Comparison of ENCODE assay signal across 38 cellular contexts in the genomic region with DNA sequence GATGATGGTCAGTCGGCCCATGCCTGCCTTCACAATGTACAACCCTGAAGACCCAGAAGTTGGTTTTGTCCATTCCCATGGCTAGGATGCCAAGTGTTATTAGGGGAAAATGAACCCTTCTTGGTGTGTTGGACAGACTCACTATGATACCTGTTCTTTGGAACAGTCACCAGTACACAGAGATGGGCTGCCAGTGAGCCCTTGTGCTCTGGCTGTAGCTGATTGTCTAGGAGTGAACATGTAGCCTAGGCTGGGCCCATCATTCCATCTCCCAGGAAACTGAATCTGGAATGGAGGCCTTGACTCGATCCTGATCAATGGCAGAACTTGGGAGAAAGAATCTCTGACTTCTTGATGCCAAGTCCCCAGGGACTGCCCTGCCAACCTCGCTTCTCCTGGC.
"Had no signal": no experiment of that assay in that cellular context is flagged by ENCODE, and none has a peak within 500 bp of the region (broad histone marks: within the 10 kb centered on the region; RNA-seq: fewer than 3 reads in every experiment).

No MANE protein-coding gene starts in this region.

- DNase-seq: activated B cell treated with CpG ODN at 0.5 μM for 24 hours; activated CD4-positive, alpha-beta memory T cell treated with anti-CD3 and anti-CD28 coated beads for 36 hours; activated CD4-positive, alpha-beta T cell treated with anti-CD3 and anti-CD28 coated beads for 4 hours; activated CD4-positive, alpha-beta T cell treated with anti-CD3 and anti-CD28 coated beads, Interleukin-2, amount 10 ng/mL, durations not matched to agents 24 days and 14 days; activated CD4-positive, alpha-beta T cell treated with anti-CD3 and anti-CD28 coated beads, Interleukin-2, amount 50 U/mL, for 1 hour; activated CD4-positive, alpha-beta T cell treated with anti-CD3 and anti-CD28 coated beads, Interleukin-2, amount 50 U/mL, for 4 hours; activated CD4-positive, CD25-positive, alpha-beta regulatory T cell treated with anti-CD3 and anti-CD28 coated beads, Interleukin-2, amount 50 U/mL, for 72 hours; activated CD8-positive, alpha-beta memory T cell treated with anti-CD3 and anti-CD28 coated beads, Interleukin-2, amount 50 U/mL, for 4 hours; activated CD8-positive, alpha-beta T cell treated with anti-CD3 and anti-CD28 coated beads for 36 hours; activated effector memory CD4-positive, alpha-beta T cell treated with anti-CD3 and anti-CD28 coated beads, Interleukin-2, amount 50 U/mL, for 16 hours; activated gamma-delta T cell treated with Interleukin-2 at 50 U/mL for 16 hours; activated naive CD4-positive, alpha-beta T cell; activated naive CD4-positive, alpha-beta T cell treated with anti-CD3 and anti-CD28 coated beads for 36 hours; activated naive CD4-positive, alpha-beta T cell treated with anti-CD3 and anti-CD28 coated beads, Interleukin-2, amount 50 U/mL, for 16 hours; activated naive CD8-positive, alpha-beta T cell treated with anti-CD3 and anti-CD28 coated beads for 36 hours; activated T-cell treated with anti-CD3 and anti-CD28 coated beads for 4 hours; activated T-cell treated with anti-CD3 and anti-CD28 coated beads, Interleukin-2, amount 50 U/mL, for 1 hour; activated T-cell treated with anti-CD3 and anti-CD28 coated beads, Interleukin-2, amount 50 U/mL, for 4 hours; activated T-cell treated with anti-CD3 and anti-CD28 coated beads, Interleukin-2, amount 50 U/mL, for 72 hours; adrenal gland; amniotic stem cell; caudate nucleus; cerebellar nuclear complex; T-helper 1 cell; T-helper 2 cell; T-helper 9 cell had no signal

- H3K36me3 Mint-ChIP-seq: activated CD4-positive, alpha-beta memory T cell treated with anti-CD3 and anti-CD28 coated beads for 36 hours; activated naive CD4-positive, alpha-beta T cell treated with anti-CD3 and anti-CD28 coated beads, Interleukin-2, amount 50 U/mL, for 72 hours; activated naive CD8-positive, alpha-beta T cell treated with anti-CD3 and anti-CD28 coated beads for 36 hours; brain had no signal

- FAIRE-seq: bronchial epithelial cell, TTC549 had no signal

- H3K36me3 ChIP-seq: adrenal gland, ascending aorta, cardiac muscle cell had no signal

- H3K9me3 ChIP-seq: adrenal gland, ascending aorta had no signal

- H3K27ac ChIP-seq: adrenal gland, ascending aorta, cardiac muscle cell, VCaP had no signal

- ATAC-seq: activated CD8-positive, alpha-beta T cell treated with anti-CD3 and anti-CD28 coated beads for 36 hours; activated naive CD4-positive, alpha-beta T cell treated with anti-CD3 and anti-CD28 coated beads, Interleukin-2, amount 50 U/mL, for 72 hours; activated T-cell treated with anti-CD3 and anti-CD28 coated beads, Interleukin-2, amount 50 U/mL, for 4 hours; activated T-cell treated with anti-CD3 and anti-CD28 coated beads, Interleukin-2, amount 50 U/mL, for 72 hours; activated T-helper 17 cell treated with anti-CD3 and anti-CD28 coated beads, Interleukin-2, amount 50 U/mL, for 72 hours had no signal

- H3K4me3 ChIP-seq: adrenal gland, ascending aorta, cardiac muscle cell had no signal

- H3K4me3 Mint-ChIP-seq: activated B cell treated with CpG ODN at 0.5 μM for 24 hours; activated CD4-positive, alpha-beta memory T cell treated with anti-CD3 and anti-CD28 coated beads for 36 hours; activated CD4-positive, alpha-beta T cell treated with anti-CD3 and anti-CD28 coated beads, Interleukin-2, amount 10 ng/mL, durations not matched to agents 24 days and 14 days; activated CD8-positive, alpha-beta T cell treated with anti-CD3 and anti-CD28 coated beads for 36 hours; activated naive CD4-positive, alpha-beta T cell treated with anti-CD3 and anti-CD28 coated beads for 36 hours; activated naive CD8-positive, alpha-beta T cell treated with anti-CD3 and anti-CD28 coated beads for 36 hours; activated T-cell treated with anti-CD3 and anti-CD28 coated beads, Interleukin-2, amount 50 U/mL, for 4 hours; activated T-cell treated with anti-CD3 and anti-CD28 coated beads, Interleukin-2, amount 50 U/mL, for 72 hours; activated T-helper 1 cell treated with anti-CD3 and anti-CD28 coated beads, Interleukin-12 subunit alpha, Interleukin-12 subunit beta, Interleukin-2, Interleukin-4 antibody, amounts not matched to agents 30 ng/mL and 10 ng/mL and 1 ng/mL, durations not matched to agents 14 hours and 24 hours and 36 hours; activated T-helper 17 cell treated with anti-CD3 and anti-CD28 coated beads, Interleukin-2, amount 50 U/mL, for 72 hours; brain; central memory CD8-positive, alpha-beta T cell; T-helper 1 cell treated with Interleukin-12 subunit alpha and Interleukin-12 subunit beta and Interleukin-4 antibody, amounts not matched to agents 30 μg/mL and 1 μg/mL, for 36 hours; T-helper 2 cell treated with Interferon-gamma antibody and Interleukin-4, amounts not matched to agents 5 μg/mL and 100 μg/mL, for 36 hours had no signal

- H3K4me1 Mint-ChIP-seq: activated CD4-positive, alpha-beta T cell treated with anti-CD3 and anti-CD28 coated beads, Interleukin-2, amount 10 ng/mL, durations not matched to agents 24 days and 14 days; activated naive CD8-positive, alpha-beta T cell treated with anti-CD3 and anti-CD28 coated beads for 36 hours; activated T-helper 17 cell treated with anti-CD3 and anti-CD28 coated beads, Interleukin-2, amount 50 U/mL, for 72 hours; central memory CD8-positive, alpha-beta T cell had no signal

- H3K27ac Mint-ChIP-seq: activated B cell treated with CpG ODN at 0.5 μM for 24 hours; activated CD4-positive, alpha-beta memory T cell treated with anti-CD3 and anti-CD28 coated beads for 36 hours; activated CD4-positive, alpha-beta T cell treated with anti-CD3 and anti-CD28 coated beads, Interleukin-2, amount 10 ng/mL, durations not matched to agents 24 days and 14 days; activated CD8-positive, alpha-beta T cell treated with anti-CD3 and anti-CD28 coated beads for 36 hours; activated naive CD4-positive, alpha-beta T cell treated with anti-CD3 and anti-CD28 coated beads for 36 hours; activated naive CD8-positive, alpha-beta T cell treated with anti-CD3 and anti-CD28 coated beads for 36 hours; activated T-cell treated with anti-CD3 and anti-CD28 coated beads, Interleukin-2, amount 50 U/mL, for 72 hours; activated T-helper 1 cell treated with anti-CD3 and anti-CD28 coated beads, Interleukin-12 subunit alpha, Interleukin-12 subunit beta, Interleukin-2, Interleukin-4 antibody, amounts not matched to agents 30 ng/mL and 10 ng/mL and 1 ng/mL, durations not matched to agents 14 hours and 24 hours and 36 hours; activated T-helper 17 cell treated with anti-CD3 and anti-CD28 coated beads, Interleukin-2, amount 50 U/mL, for 72 hours; brain; T-helper 1 cell treated with Interleukin-12 subunit alpha and Interleukin-12 subunit beta and Interleukin-4 antibody, amounts not matched to agents 30 μg/mL and 1 μg/mL, for 36 hours; T-helper 2 cell treated with Interferon-gamma antibody and Interleukin-4, amounts not matched to agents 5 μg/mL and 100 μg/mL, for 36 hours had no signal

- H3K27me3 ChIP-seq: adrenal gland, ascending aorta, cardiac muscle cell had no signal

- H3K9me3 Mint-ChIP-seq: activated B cell treated with CpG ODN at 0.5 μM for 24 hours; activated CD4-positive, alpha-beta memory T cell treated with anti-CD3 and anti-CD28 coated beads for 36 hours; activated CD4-positive, alpha-beta T cell treated with anti-CD3 and anti-CD28 coated beads, Interleukin-2, amount 10 ng/mL, durations not matched to agents 24 days and 14 days; activated CD8-positive, alpha-beta T cell treated with anti-CD3 and anti-CD28 coated beads for 36 hours; activated naive CD4-positive, alpha-beta T cell treated with anti-CD3 and anti-CD28 coated beads for 36 hours; activated naive CD4-positive, alpha-beta T cell treated with anti-CD3 and anti-CD28 coated beads, Interleukin-2, amount 50 U/mL, for 72 hours; activated naive CD8-positive, alpha-beta T cell treated with anti-CD3 and anti-CD28 coated beads for 36 hours; activated T-cell treated with anti-CD3 and anti-CD28 coated beads, Interleukin-2, amount 50 U/mL, for 4 hours; activated T-cell treated with anti-CD3 and anti-CD28 coated beads, Interleukin-2, amount 50 U/mL, for 72 hours; activated T-helper 1 cell treated with anti-CD3 and anti-CD28 coated beads, Interleukin-12 subunit alpha, Interleukin-12 subunit beta, Interleukin-2, Interleukin-4 antibody, amounts not matched to agents 30 ng/mL and 10 ng/mL and 1 ng/mL, durations not matched to agents 14 hours and 24 hours and 36 hours; activated T-helper 17 cell treated with anti-CD3 and anti-CD28 coated beads, Interleukin-2, amount 50 U/mL, for 72 hours; central memory CD8-positive, alpha-beta T cell; T-helper 1 cell treated with Interleukin-12 subunit alpha and Interleukin-12 subunit beta and Interleukin-4 antibody, amounts not matched to agents 30 μg/mL and 1 μg/mL, for 36 hours; T-helper 2 cell treated with Interferon-gamma antibody and Interleukin-4, amounts not matched to agents 5 μg/mL and 100 μg/mL, for 36 hours had no signal

- H3K4me1 ChIP-seq: ascending aorta had no signal
